8 cellular contexts compared by ENCODE assay signal in genomic region chr3:186259612-186260383, GRCh38.
DNase-seq lines count a peak whose midpoint lies in the region; ATAC-seq and TF ChIP-seq lines count a peak whose summit lies in the region.

No MANE protein-coding gene starts in this region.

- H3K79me2 ChIP-seq in DND-41 (ENCODE audit: insufficient read depth, low read length), result no peaks in the 10 kb centered on the region
- no peaks in the 10 kb centered on the region for H3K79me2 ChIP-seq in GM23248 (ENCODE audit: insufficient read depth)
- no peaks in the 10 kb centered on the region for H3K79me2 ChIP-seq in MM.1S (ENCODE audit: low read length)

- H3K9me2 ChIP-seq in GM23248 (ENCODE audit: insufficient read depth), result no peaks in the 10 kb centered on the region
- H3K9me2 ChIP-seq in MM.1S (replicated peaks; ENCODE audit: insufficient read depth, low read length), result no peaks in the 10 kb centered on the region

- H3K9ac ChIP-seq in DND-41 (ENCODE audit: low read depth, low read length) (no peak overlapping the region), GM23248 (no peak overlapping the region), MM.1S (ENCODE audit: low read length) (no peak overlapping the region)

- H3K27ac ChIP-seq in DND-41 (ENCODE audit: low read length), result no peak overlapping the region
- no peak overlapping the region for H3K27ac ChIP-seq in GM23248
- no peak overlapping the region for H3K27ac ChIP-seq in MM.1S (ENCODE audit: low read length)

- peak; percentile 76 for TF ChIP-seq CTCF in DND-41 (IDR thresholded peaks at IDR 0.05; ENCODE audit: borderline replicate concordance, extremely low read depth, low read length, poor library complexity, severe bottlenecking)
- TF ChIP-seq CTCF in MM.1S (IDR thresholded peaks at IDR 0.05; ENCODE audit: low read length), result peak; percentile 99

- ATAC-seq in DND-41 (ENCODE audit: insufficient read depth, low read depth) (peak; percentile 91), GM18517 (IDR thresholded peaks at IDR 0.05; ENCODE audit: unreplicated experiment) (no peak)

- no peaks in the 10 kb centered on the region; the same call in 1 of the 2 replicates for H3K4me1 ChIP-seq in DND-41 (ENCODE audit: insufficient read depth, low read length)
- peaks cover 4% of the 10 kb centered on the region; the same call in 1 of the 2 replicates for H3K4me1 ChIP-seq in GM23248 (ENCODE audit: insufficient read depth)
- H3K4me1 ChIP-seq in MM.1S (ENCODE audit: low read length), result no peaks in the 10 kb centered on the region

- H3K9me3 ChIP-seq in DND-41 (ENCODE audit: insufficient read depth, low read length, severe bottlenecking) (no peaks in the 10 kb centered on the region), GM23248 (ENCODE audit: low read depth) (no peaks in the 10 kb centered on the region), MM.1S (replicated peaks; ENCODE audit: insufficient read depth, low read length) (no peaks in the 10 kb centered on the region)

- no peak overlapping the region for H3K4me3 ChIP-seq in DND-41 (ENCODE audit: low read depth in 1 of 2, low read length in 2 of 2)
- H3K4me3 ChIP-seq in GM23248, result no peak overlapping the region
- no peak overlapping the region for H3K4me3 ChIP-seq in MM.1S (ENCODE audit: low read length)
- no peak overlapping the region for H3K4me3 ChIP-seq in skeletal muscle cell (ENCODE audit: low read depth, low read length)

- H3F3A ChIP-seq in GM23248 (ENCODE audit: insufficient read depth) (peaks cover 4% of the 10 kb centered on the region; the same call in 1 of the 2 replicates), MM.1S (ENCODE audit: insufficient read depth, low read length) (no peaks in the 10 kb centered on the region)

- 40 to 43% methylated on average over 15 of the region's 15 CpGs for WGBS in GM23248 (ENCODE audit: low coverage in 1 of 2, low lambda C conversion rate in 2 of 2, missing lambda C conversion rate in 2 of 2), 2 experiments

- H3K4me2 ChIP-seq in DND-41 (ENCODE audit: insufficient read depth, low read length) (no peak overlapping the region), GM23248 (ENCODE audit: unreplicated experiment) (peak overlapping the region; percentile 14), MM.1S (ENCODE audit: low read depth, low read length) (peak overlapping the region; percentile 38; the same call in 1 of the 2 replicates)

- H2AFZ ChIP-seq in DND-41 (ENCODE audit: low read depth, low read length) (no peak overlapping the region; the same call in 1 of the 2 replicates), GM23248 (no peak overlapping the region), MM.1S (ENCODE audit: low read length) (peak overlapping the region; percentile 36)

- in situ Hi-C loops in GM23248 (cut with MboI), result loop anchor here (10.0 kb wide), 1 partner anchor 275 kb away; no protein-coding TSS in a partner anchor

- H3K36me3 ChIP-seq in DND-41 (ENCODE audit: insufficient read depth, low read length), result no peaks in the 10 kb centered on the region
- H3K36me3 ChIP-seq in GM23248 (ENCODE audit: low read depth), result no peaks in the 10 kb centered on the region
- no peaks in the 10 kb centered on the region for H3K36me3 ChIP-seq in MM.1S (replicated peaks; ENCODE audit: insufficient read depth, low read length)

- peaks cover 2% of the 10 kb centered on the region for H3K27me3 ChIP-seq in DND-41 (ENCODE audit: insufficient read depth, low read length, poor library complexity)
- H3K27me3 ChIP-seq in GM23248 (replicated peaks; ENCODE audit: insufficient read depth), result peaks cover 79% of the 10 kb centered on the region
- H3K27me3 ChIP-seq in MM.1S (replicated peaks; ENCODE audit: insufficient read depth, low read length), result no peaks in the 10 kb centered on the region

- DNase-seq in DND-41, result peak; percentile 47
- DNase-seq in GM23248, result peak; percentile 72
- peak; percentile 91 for DNase-seq in MM.1S
- peak; percentile 25 to 56 (median 43) for DNase-seq in T-helper 2 cell
- peak; percentile 89 for DNase-seq in amniotic epithelial cell (ENCODE audit: low read depth)
- DNase-seq in hepatic stellate cell (ENCODE audit: low spot score), result peak; percentile 70
- peak; percentile 49 for DNase-seq in skeletal muscle cell (ENCODE audit: low read depth)

- H4K20me1 ChIP-seq in DND-41 (ENCODE audit: insufficient read depth, low read length) (0 out of 2 replicates have a peak, but pooled peaks cover 4% of the 10 kb centered on the region), GM23248 (ENCODE audit: insufficient read depth) (no peaks in the 10 kb centered on the region), MM.1S (ENCODE audit: insufficient read depth, low read length) (no peaks in the 10 kb centered on the region)
